Comparison of ENCODE assay signal across 9 cellular contexts in the genomic region with DNA sequence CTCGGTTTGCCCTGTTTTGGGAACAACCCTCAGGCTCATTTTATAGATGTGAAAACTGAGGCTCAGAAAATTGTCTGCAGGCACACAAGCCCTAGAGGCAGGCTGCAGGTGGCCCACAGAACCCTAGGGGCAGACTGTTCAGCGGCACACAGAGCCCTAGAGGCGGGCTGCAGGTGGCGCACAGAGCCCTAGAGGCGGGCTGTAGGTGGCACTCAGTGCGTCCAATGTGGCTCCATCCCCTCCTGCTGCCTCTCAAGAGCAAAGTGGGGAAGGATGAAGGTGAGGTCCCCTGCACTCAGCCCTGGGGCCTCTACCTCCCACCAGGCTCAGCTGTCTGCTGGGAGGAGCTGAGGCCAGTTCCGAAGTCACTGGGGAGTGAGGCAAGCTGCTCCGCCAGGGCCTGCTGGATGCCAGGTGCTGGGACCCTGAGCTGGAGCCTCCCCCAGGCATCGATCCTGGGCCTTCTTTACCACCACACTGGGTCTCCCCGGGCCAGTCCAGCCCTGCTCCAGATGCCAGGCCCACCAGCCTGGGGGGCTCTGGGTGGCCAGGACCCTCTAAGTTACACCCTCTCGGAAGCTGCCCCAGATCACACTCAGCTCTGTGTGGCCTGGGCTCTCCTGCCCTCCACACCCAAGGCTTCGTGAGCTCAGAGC. TPM values are rescaled to one million over a fixed set of nuclear protein-coding genes. Genes with fewer than 3 reads are reported as not detected.
A peak's percentile ranks its signal among the peaks of the same experiment; 100 is the strongest.
DNase-seq lines count a peak whose midpoint lies in the region; ATAC-seq and TF ChIP-seq lines count a peak whose summit lies in the region.
"Had no signal": no experiment of that assay in that cellular context is flagged by ENCODE, and none has a peak within 500 bp of the region (broad histone marks: within the 10 kb centered on the region; RNA-seq: fewer than 3 reads in every experiment).

No MANE protein-coding gene starts in this region.

- H3K36me3 Mint-ChIP-seq in T-cell, result no peaks in the 10 kb centered on the region

- H3K27me3 Mint-ChIP-seq in T-cell, result no peaks in the 10 kb centered on the region

- no peaks in the 10 kb centered on the region; a peak in 1 of 4 replicates for H3K4me1 ChIP-seq in SK-N-SH (ENCODE audit: control insufficient read depth in 1 of 2, insufficient read depth in 2 of 2, low read depth in 1 of 2, low read length in 1 of 2)
- H3K4me1 ChIP-seq in breast epithelium, result no peaks in the 10 kb centered on the region

- POLR2A ChIA-PET in SK-N-SH (lab: Yijun Ruan, JAX), result interaction anchor here (1.1 kb wide), 1 partner anchor 18 kb away, joined by 3 read pairs; the partner anchor contains the start of gene NUDT8
- POLR2A ChIA-PET in T-cell (lab: Charles Lee), result interaction anchor here in 1 of 2 donors (0.9 kb wide), 1 partner anchor 12 kb away, joined by 3 read pairs; no protein-coding TSS in a partner anchor

- H3K27ac Mint-ChIP-seq in T-cell, result no peak overlapping the region

- intact Hi-C loops in breast epithelium (cut with DNase I; ENCODE audit: low total_unique reads), result no loop called here

- no peaks in the 10 kb centered on the region for H3F3A ChIP-seq in SK-N-SH (replicated peaks; ENCODE audit: insufficient read depth)

- no peak for TF ChIP-seq RAD21 in SK-N-SH (IDR thresholded peaks at IDR 0.05; ENCODE audit: low read length)

- DNase-seq in SK-N-SH, result no peak
- peak in 32 of 34 experiments; percentile 14 to 67 (median 52) for DNase-seq in T-cell
- DNase-seq in ecto neural progenitor cell (ENCODE audit: low spot score), result peak; percentile 65
- DNase-seq in stimulated activated CD8-positive, alpha-beta memory T cell treated with anti-CD3 and anti-CD28 coated beads, Interleukin-2, amount 100 ng/mL, for 48 hours (ENCODE audit: low read depth in 2 of 2), result peak; percentile 27 to 42
- DNase-seq in breast epithelium (ENCODE audit: low spot score in 2 of 2), result no peak

- H3K9ac ChIP-seq in SK-N-SH, result no peak overlapping the region

- no peaks in the 10 kb centered on the region for H3K9me3 Mint-ChIP-seq in T-cell

- H3K27ac ChIP-seq in SK-N-SH (ENCODE audit: low read depth in 2 of 2, low read length in 1 of 2) (no peak overlapping the region), breast epithelium (no peak overlapping the region)

- H3K4me3 ChIP-seq in SK-N-SH (ENCODE audit: low read depth in 2 of 2, low read length in 1 of 2) (no peak overlapping the region), breast epithelium (no peak overlapping the region)

- H3K9me2 ChIP-seq in SK-N-SH, result no peaks in the 10 kb centered on the region

- TF ChIP-seq POLR2A in breast epithelium (IDR thresholded peaks at IDR 0.05), result no peak

- H3K36me3 ChIP-seq in SK-N-SH (replicated peaks in 1 of 2; ENCODE audit: control insufficient read depth in 1 of 2, insufficient read depth in 2 of 2, low read length in 1 of 2) (no peaks in the 10 kb centered on the region), breast epithelium (no peaks in the 10 kb centered on the region)

- H3K4me2 ChIP-seq in SK-N-SH, result no peak overlapping the region

- TF ChIP-seq EP300 in SK-N-SH (IDR thresholded peaks at IDR 0.05; ENCODE audit: borderline replicate concordance in 1 of 2, low read depth in 1 of 2, low read length in 1 of 2), result no peak

- H3K27me3 ChIP-seq in SK-N-SH (ENCODE audit: insufficient read depth), result no peaks in the 10 kb centered on the region
- no peaks in the 10 kb centered on the region for H3K27me3 ChIP-seq in breast epithelium

- no peaks in the 10 kb centered on the region for H4K20me1 ChIP-seq in SK-N-SH (ENCODE audit: insufficient read depth)

- no peak overlapping the region for H2AFZ ChIP-seq in SK-N-SH (ENCODE audit: low read depth)

- no peaks in the 10 kb centered on the region for H3K79me2 ChIP-seq in SK-N-SH (ENCODE audit: insufficient read depth)

- H3K4me1 Mint-ChIP-seq in T-cell, result peaks cover 26 to 46% (median 41%) of the 10 kb centered on the region in 3 donors

- no peak for TF ChIP-seq CTCF in SK-N-SH (IDR thresholded peaks at IDR 0.05)
- no peak for TF ChIP-seq CTCF in breast epithelium (IDR thresholded peaks at IDR 0.05)

- CTCF ChIA-PET in SK-N-SH (lab: Yijun Ruan, JAX), result interaction anchor here (0.6 to 21.6 kb wide), 5 partner anchors 11 to 34 kb away, joined by 3 to 308 read pairs (median 6); partner anchors contain the start of genes NUDT8 and TBX10
- CTCF ChIA-PET in T-cell (lab: Charles Lee), result interaction anchor here in 1 of 2 donors (1.0 to 1.5 kb wide), 2 partner anchors 9 kb away, joined by 3 to 4 read pairs; no protein-coding TSS in a partner anchor

- WGBS in SK-N-SH (ENCODE audit: low lambda C conversion rate), result 59% methylated on average over 3 of the region's 12 CpGs

- H3K9me3 ChIP-seq in SK-N-SH (no peaks in the 10 kb centered on the region), breast epithelium (no peaks in the 10 kb centered on the region)

- ATAC-seq in SK-N-SH treated with all-trans-retinoic acid at 6 μM for 48 hours (peak; percentile 76), HG03354 (IDR thresholded peaks at IDR 0.05; ENCODE audit: poor library complexity, severe bottlenecking, unreplicated experiment) (peak; percentile 55), T-cell (replicated peaks in 1 of 4) (peak; percentile 77 to 92 (median 82)), GM18858 (IDR thresholded peaks at IDR 0.05; ENCODE audit: unreplicated experiment) (no peak)

- peak overlapping the region in 1 of 3 donors; percentile 37 for H3K4me3 Mint-ChIP-seq in T-cell

TF ChIP-seq in SK-N-SH treated with all-trans-retinoic acid at 6 μM for 48 hours, 23 proteins besides CTCF, POLR2A, EP300 and RAD21 (continues in another document):
- TF ChIP-seq CSDC2 (CRISPR knock-in tag; IDR thresholded peaks at IDR 0.05) (no peak), ZNF8 (CRISPR knock-in tag; IDR thresholded peaks at IDR 0.05) (no peak), ZFP30 (CRISPR knock-in tag; IDR thresholded peaks at IDR 0.05) (no peak), SNAI2 (CRISPR knock-in tag; IDR thresholded peaks at IDR 0.05) (no peak), BACH2 (CRISPR knock-in tag; IDR thresholded peaks at IDR 0.05; ENCODE audit: borderline replicate concordance) (no peak), TCF4 (CRISPR knock-in tag; IDR thresholded peaks at IDR 0.05; ENCODE audit: borderline replicate concordance) (no peak), RARB (CRISPR knock-in tag; IDR thresholded peaks at IDR 0.05) (no peak), ZNF565 (CRISPR knock-in tag; conservative IDR thresholded peaks at IDR 0.05; ENCODE audit: low read depth) (no peak)

TF ChIP-seq in SK-N-SH, 30 proteins besides CTCF, POLR2A, EP300 and RAD21 (continues in another document):
- TF ChIP-seq TCF12 (IDR thresholded peaks at IDR 0.05) (no peak), JUND (IDR thresholded peaks at IDR 0.05) (no peak), IRF3 (IDR thresholded peaks at IDR 0.05; ENCODE audit: low read depth, low read length) (no peak), NFIC (IDR thresholded peaks at IDR 0.05; ENCODE audit: borderline replicate concordance) (no peak), SMC3 (IDR thresholded peaks at IDR 0.05; ENCODE audit: low read depth, low read length) (no peak), NRF1 (IDR thresholded peaks at IDR 0.05; ENCODE audit: low read depth, low read length) (no peak), EZH2phosphoT487 (IDR thresholded peaks at IDR 0.05; ENCODE audit: borderline replicate concordance, low read depth) (no peak), GABPA (IDR thresholded peaks at IDR 0.05; ENCODE audit: low read depth) (no peak), RXRA (IDR thresholded peaks at IDR 0.05; ENCODE audit: borderline replicate concordance, low read depth) (no peak), POLR2AphosphoS5 (IDR thresholded peaks at IDR 0.05; ENCODE audit: low read depth, low read length) (no peak), FOSL2 (IDR thresholded peaks at IDR 0.05; ENCODE audit: borderline replicate concordance, low read depth) (no peak), PBX3 (IDR thresholded peaks at IDR 0.05) (no peak)

RNA-seq across cellular contexts. Expression of gene ACY3, which starts 2.3 kb away (rescaled TPM):
- not detected in 2 replicates for polyA plus RNA-seq in SK-N-SH (2012; rRNA removed)
- polyA plus RNA-seq in SK-N-SH (2012; cell fraction: cytosol; rRNA removed), result not detected in 2 replicates
- not detected in 2 replicates for polyA plus RNA-seq in SK-N-SH (2012; cell fraction: nucleus; rRNA removed)
- total RNA-seq in T-cell (1 to 10 TPM in 1 of 5 donors, under 1 TPM in 2, not detected in 2; 0.54 to 1.0 (median 0.68) TPM), breast epithelium (under 1 TPM in 2 of 3 donors, not detected in 1; 0.66 to 0.73 TPM)
- total RNA-seq: pulmonary artery endothelial cell had no signal

RNA-seq across cellular contexts. Expression of gene TBX10, which starts 8.7 kb away (rescaled TPM):
- polyA plus RNA-seq in SK-N-SH (2012; rRNA removed), result not detected in 2 replicates
- not detected in 2 replicates for polyA plus RNA-seq in SK-N-SH (2012; cell fraction: cytosol; rRNA removed)
- polyA plus RNA-seq in SK-N-SH (2012; cell fraction: nucleus; rRNA removed), result not detected in 2 replicates
- not detected for total RNA-seq in T-cell
- not detected for total RNA-seq in breast epithelium
- total RNA-seq: pulmonary artery endothelial cell had no signal

RNA-seq across cellular contexts. Expression of gene NUDT8, which starts 18.5 kb away (rescaled TPM):
- polyA plus RNA-seq in SK-N-SH (2012; rRNA removed), result 2.2 and 2.7 TPM in 2 replicates
- polyA plus RNA-seq in SK-N-SH (2012; cell fraction: cytosol; rRNA removed), result 1.7 and 2.3 TPM in 2 replicates
- 10.3 and 23.0 TPM in 2 replicates for polyA plus RNA-seq in SK-N-SH (2012; cell fraction: nucleus; rRNA removed)
- 1 to 10 TPM; 1.5 to 8.0 (median 4.5) TPM for total RNA-seq in T-cell
- total RNA-seq in breast epithelium, result 10 to 100 TPM in 2 of 3 donors, 1 to 10 TPM in 1; 9.7 to 15.1 (median 12.0) TPM

RNA-seq across cellular contexts. Expression of gene ALDH3B2, which starts 26.2 kb away (rescaled TPM):
- polyA plus RNA-seq in SK-N-SH (2012; rRNA removed), result not detected in 2 replicates
- not detected in 2 replicates for polyA plus RNA-seq in SK-N-SH (2012; cell fraction: cytosol; rRNA removed)
- polyA plus RNA-seq in SK-N-SH (2012; cell fraction: nucleus; rRNA removed), result not detected in 2 replicates
- total RNA-seq in T-cell (not detected), breast epithelium (10 to 100 TPM in 2 of 3 donors, under 1 TPM in 1; 0.32 to 62.3 (median 44.1) TPM)
- total RNA-seq: pulmonary artery endothelial cell had no signal

RNA-seq across cellular contexts. Expression of gene NDUFV1, which starts 41.5 kb away (rescaled TPM):
- polyA plus RNA-seq in SK-N-SH (2012; rRNA removed), result 220 and 278 TPM in 2 replicates
- 107 and 138 TPM in 2 replicates for polyA plus RNA-seq in SK-N-SH (2012; cell fraction: cytosol; rRNA removed)
- polyA plus RNA-seq in SK-N-SH (2012; cell fraction: nucleus; rRNA removed), result 658 and 815 TPM in 2 replicates
- total RNA-seq in T-cell, result 100 to 1,000 TPM; 199 to 250 (median 238) TPM
- 100 to 1,000 TPM; 159 to 222 (median 186) TPM for total RNA-seq in breast epithelium

Comparison
In these comparisons a context has a peak if more than half of its experiments do, and no peak if none do; other contexts are left out.
1. DNase-seq: peak in T-cell (32 of 34), ecto neural progenitor cell (single experiment) and stimulated activated CD8-positive, alpha-beta memory T cell treated with anti-CD3 and anti-CD28 coated beads, Interleukin-2, amount 100 ng/mL, for 48 hours (2 of 2); none in SK-N-SH (single experiment) and breast epithelium (0 of 2).